8 cellular contexts compared by ENCODE assay signal in genomic region chr5:126778675-126779403, GRCh38. TPM values are rescaled to one million over a fixed set of nuclear protein-coding genes. Genes with fewer than 3 reads are reported as not detected.
DNase-seq lines count a peak whose midpoint lies in the region; ATAC-seq and TF ChIP-seq lines count a peak whose summit lies in the region.

No MANE protein-coding gene starts in this region.

- H3K27me3 ChIP-seq in MM.1S (replicated peaks; ENCODE audit: insufficient read depth, low read length) (no peaks in the 10 kb centered on the region), neuronal stem cell (ENCODE audit: control insufficient read depth in 3 of 3, insufficient read depth in 3 of 3, low read depth in 1 of 3, low read length in 3 of 3) (no peaks in the 10 kb centered on the region)

- H3K9ac ChIP-seq in MM.1S (ENCODE audit: low read length) (peak overlapping the region; percentile 98), neuronal stem cell (ENCODE audit: low read depth, low read length, poor library complexity) (peak overlapping the region; percentile 71)

- DNase-seq in activated CD8-positive, alpha-beta memory T cell treated with anti-CD3 and anti-CD28 coated beads, Interleukin-2, amount 10 ng/mL, durations not matched to agents 7 days and 5 days, result no peak
- no peak for DNase-seq in activated CD8-positive, alpha-beta memory T cell treated with anti-CD3 and anti-CD28 coated beads, Interleukin-2, amount 50 U/mL, for 4 hours
- DNase-seq in MM.1S, result peak; percentile 35
- DNase-seq in neuronal stem cell (ENCODE audit: low spot score), result peak; percentile 18
- no peak for DNase-seq in NK-92 treated with Interleukin-12 subunit alpha and Interleukin-12 subunit beta, amount 100 ng/mL, for 24 hours (lab: John Stamatoyannopoulos, UW)
- no peak for DNase-seq in cortex of kidney (lab: John Stamatoyannopoulos, UW)
- DNase-seq in SHP77 (lab: John Stamatoyannopoulos, UW), result no peak

- H2BK12ac ChIP-seq in neuronal stem cell (ENCODE audit: low read length), result no peak overlapping the region

- no peak overlapping the region for H2BK5ac ChIP-seq in neuronal stem cell (ENCODE audit: low read length)

- H4K8ac ChIP-seq in neuronal stem cell (ENCODE audit: low read depth, low read length), result no peak overlapping the region

- H3K27me3 Mint-ChIP-seq in activated CD8-positive, alpha-beta memory T cell treated with anti-CD3 and anti-CD28 coated beads, Interleukin-2, amount 10 ng/mL, durations not matched to agents 7 days and 5 days, result no peaks in the 10 kb centered on the region
- H3K27me3 Mint-ChIP-seq in dendritic cell treated with granulocyte-macrophage colony-stimulating factor and Interleukin-4, amounts not matched to agents 40 ng/mL and 50 ng/mL, for 4 days, result no peaks in the 10 kb centered on the region

- peak overlapping the region; percentile 91 for H3K4me3 Mint-ChIP-seq in activated CD8-positive, alpha-beta memory T cell treated with anti-CD3 and anti-CD28 coated beads, Interleukin-2, amount 10 ng/mL, durations not matched to agents 7 days and 5 days
- peak overlapping the region; percentile 93 for H3K4me3 Mint-ChIP-seq in dendritic cell treated with granulocyte-macrophage colony-stimulating factor and Interleukin-4, amounts not matched to agents 40 ng/mL and 50 ng/mL, for 4 days

- H3K9me3 ChIP-seq in MM.1S (replicated peaks; ENCODE audit: insufficient read depth, low read length) (no peaks in the 10 kb centered on the region), neuronal stem cell (replicated peaks in 1 of 2; ENCODE audit: control insufficient read depth in 2 of 2, insufficient read depth in 1 of 2, low read depth in 1 of 2, low read length in 2 of 2) (peaks cover 0 to 28% of the 10 kb centered on the region in 2 donors)

- TF ChIP-seq CTCF in MM.1S (IDR thresholded peaks at IDR 0.05; ENCODE audit: low read length), result no peak

- peak overlapping the region; percentile 91 for H3K4me3 ChIP-seq in MM.1S (ENCODE audit: low read length)
- peak overlapping the region; percentile 84 to 97 for H3K4me3 ChIP-seq in neuronal stem cell (ENCODE audit: low read length in 2 of 2)

- intact Hi-C loops in dendritic cell treated with granulocyte-macrophage colony-stimulating factor and Interleukin-4, amounts not matched to agents 40 ng/mL and 50 ng/mL, for 4 days (cut with micrococcal nuclease), result loop anchor here (5.0 kb wide), 1 partner anchor 33 kb away; no protein-coding TSS in a partner anchor

- no peak overlapping the region for H2BK15ac ChIP-seq in neuronal stem cell (ENCODE audit: low read length)

- ATAC-seq in activated CD8-positive, alpha-beta memory T cell treated with anti-CD3 and anti-CD28 coated beads, Interleukin-2, amount 10 ng/mL, durations not matched to agents 7 days and 5 days, result peak; percentile 3

- H3K4me2 ChIP-seq in MM.1S (ENCODE audit: low read depth, low read length) (peak overlapping the region; percentile 79), neuronal stem cell (ENCODE audit: insufficient read depth, low read length, poor library complexity, severe bottlenecking) (peak overlapping the region; percentile 57)

- H4K91ac ChIP-seq in neuronal stem cell (ENCODE audit: low read depth, low read length, poor library complexity), result no peak overlapping the region

- peak overlapping the region; percentile 98 for H3K27ac Mint-ChIP-seq in activated CD8-positive, alpha-beta memory T cell treated with anti-CD3 and anti-CD28 coated beads, Interleukin-2, amount 10 ng/mL, durations not matched to agents 7 days and 5 days
- H3K27ac Mint-ChIP-seq in dendritic cell treated with granulocyte-macrophage colony-stimulating factor and Interleukin-4, amounts not matched to agents 40 ng/mL and 50 ng/mL, for 4 days, result peak overlapping the region; percentile 98

- H2BK120ac ChIP-seq in neuronal stem cell (ENCODE audit: low read depth, low read length), result no peak overlapping the region

- no peaks in the 10 kb centered on the region for H3K9me2 ChIP-seq in MM.1S (replicated peaks; ENCODE audit: insufficient read depth, low read length)

- CTCF ChIA-PET in activated CD8-positive, alpha-beta memory T cell treated with anti-CD3 and anti-CD28 coated beads, Interleukin-2, amount 10 ng/mL, durations not matched to agents 7 days and 5 days (lab: Charles Lee), result interaction anchor here (0.8 to 9.1 kb wide), 21 partner anchors 8 to 178 kb away, joined by 3 to 251 read pairs (median 10); partner anchors contain the start of gene PHAX

- H4K20me1 ChIP-seq in MM.1S (ENCODE audit: insufficient read depth, low read length), result peaks cover 27% of the 10 kb centered on the region

- no peak overlapping the region for H3K23ac ChIP-seq in neuronal stem cell (ENCODE audit: low read depth, low read length, poor library complexity)

- H3K36me3 ChIP-seq in MM.1S (replicated peaks; ENCODE audit: insufficient read depth, low read length) (no peaks in the 10 kb centered on the region), neuronal stem cell (replicated peaks in 1 of 2; ENCODE audit: control insufficient read depth in 2 of 2, insufficient read depth in 2 of 2, low read length in 2 of 2) (peaks cover 3 to 52% of the 10 kb centered on the region in 2 donors)

- H3K4me1 Mint-ChIP-seq in activated CD8-positive, alpha-beta memory T cell treated with anti-CD3 and anti-CD28 coated beads, Interleukin-2, amount 10 ng/mL, durations not matched to agents 7 days and 5 days, result peaks cover 35% of the 10 kb centered on the region
- H3K4me1 Mint-ChIP-seq in dendritic cell treated with granulocyte-macrophage colony-stimulating factor and Interleukin-4, amounts not matched to agents 40 ng/mL and 50 ng/mL, for 4 days (ENCODE audit: low read depth), result peaks cover 25% of the 10 kb centered on the region

- H2AK5ac ChIP-seq in neuronal stem cell (ENCODE audit: low read depth, low read length), result no peak overlapping the region

- peak overlapping the region; percentile 88 for H3K27ac ChIP-seq in MM.1S (ENCODE audit: low read length)
- peak overlapping the region; percentile 64 for H3K27ac ChIP-seq in neuronal stem cell (replicated peaks; ENCODE audit: low read length)

- H3K79me1 ChIP-seq in neuronal stem cell (ENCODE audit: low read depth, low read length), result peaks cover 8% of the 10 kb centered on the region

- H2AFZ ChIP-seq in MM.1S (ENCODE audit: low read length), result peak overlapping the region; percentile 22; the same call in 1 of the 2 replicates
- peak overlapping the region; percentile 50 for H2AFZ ChIP-seq in neuronal stem cell (ENCODE audit: low read length)

- H3F3A ChIP-seq in MM.1S (ENCODE audit: insufficient read depth, low read length), result peaks cover 31% of the 10 kb centered on the region

- H3K14ac ChIP-seq in neuronal stem cell (ENCODE audit: low read length), result no peak overlapping the region

- no peak overlapping the region for H3K4ac ChIP-seq in neuronal stem cell (ENCODE audit: low read length)

- WGBS in neuronal stem cell (ENCODE audit: extremely low coverage in 2 of 2, insufficient read length in 2 of 2, insufficient replicate concordance in 1 of 2), 2 donors, result no CpG with 5 or more reads among the region's 17 CpGs

- peaks cover 66% of the 10 kb centered on the region for H3K79me2 ChIP-seq in MM.1S (ENCODE audit: low read length)

- H3K36me3 Mint-ChIP-seq in activated CD8-positive, alpha-beta memory T cell treated with anti-CD3 and anti-CD28 coated beads, Interleukin-2, amount 10 ng/mL, durations not matched to agents 7 days and 5 days, result peaks cover 44% of the 10 kb centered on the region
- peaks cover 13% of the 10 kb centered on the region for H3K36me3 Mint-ChIP-seq in dendritic cell treated with granulocyte-macrophage colony-stimulating factor and Interleukin-4, amounts not matched to agents 40 ng/mL and 50 ng/mL, for 4 days (ENCODE audit: low read depth)

- H3K4me1 ChIP-seq in MM.1S (ENCODE audit: low read length) (peaks cover 9% of the 10 kb centered on the region; the same call in 1 of the 2 replicates), neuronal stem cell (ENCODE audit: control insufficient read depth in 2 of 2, insufficient read depth in 1 of 2, low read depth in 1 of 2, low read length in 2 of 2) (peaks cover 0 to 12% of the 10 kb centered on the region in 2 donors)

- no peaks in the 10 kb centered on the region for H3K9me3 Mint-ChIP-seq in activated CD8-positive, alpha-beta memory T cell treated with anti-CD3 and anti-CD28 coated beads, Interleukin-2, amount 10 ng/mL, durations not matched to agents 7 days and 5 days (ENCODE audit: low read depth)
- H3K9me3 Mint-ChIP-seq in dendritic cell treated with granulocyte-macrophage colony-stimulating factor and Interleukin-4, amounts not matched to agents 40 ng/mL and 50 ng/mL, for 4 days, result no peaks in the 10 kb centered on the region

- H3K18ac ChIP-seq in neuronal stem cell (ENCODE audit: low read length), result no peak overlapping the region

RNA-seq across cellular contexts. Expression of gene LMNB1, which starts 1.9 kb away (rescaled TPM):
- 100 to 1,000 TPM; 323 to 364 TPM for total RNA-seq in activated CD8-positive, alpha-beta memory T cell treated with anti-CD3 and anti-CD28 coated beads, Interleukin-2, amount 10 ng/mL, durations not matched to agents 7 days and 5 days
- polyA plus RNA-seq in neuronal stem cell (2013, experiment 1 of 2), result 133 TPM
- 138 TPM for polyA plus RNA-seq in neuronal stem cell (2013, experiment 2 of 2)

Comparison
In these comparisons a context has a peak if more than half of its experiments do, and no peak if none do; other contexts are left out.
1. DNase-seq: peak in MM.1S (single experiment) and neuronal stem cell (single experiment); none in activated CD8-positive, alpha-beta memory T cell treated with anti-CD3 and anti-CD28 coated beads, Interleukin-2, amount 10 ng/mL, durations not matched to agents 7 days and 5 days (single experiment), activated CD8-positive, alpha-beta memory T cell treated with anti-CD3 and anti-CD28 coated beads, Interleukin-2, amount 50 U/mL, for 4 hours (single experiment), NK-92 treated with Interleukin-12 subunit alpha and Interleukin-12 subunit beta, amount 100 ng/mL, for 24 hours (single experiment), cortex of kidney (single experiment) and SHP77 (0 of 2).